Comparison of ENCODE assay signal across 1 cellular context in genomic region chr12:116880817-116881324, GRCh38.
A peak's percentile ranks its signal among the peaks of the same experiment; 100 is the strongest.
TF ChIP-seq lines count a peak whose summit lies in the region.

No MANE protein-coding gene starts in this region.

TF ChIP-seq in K562, 482 proteins besides CTCF, POLR2A, EP300 and RAD21 (continued from another document):
- peak; percentile 86 for TF ChIP-seq CTBP1 (IDR thresholded peaks at IDR 0.05; ENCODE audit: borderline replicate concordance)
- no peak for TF ChIP-seq CHD4 (IDR thresholded peaks at IDR 0.05; ENCODE audit: insufficient read depth, insufficient replicate concordance, low read depth, low read length, poor library complexity, severe bottlenecking)
- peak; percentile 54 for TF ChIP-seq RBFOX2 (IDR thresholded peaks at IDR 0.05; ENCODE audit: low read depth, low read length)
- TF ChIP-seq MAX (CRISPR knock-in tag; IDR thresholded peaks at IDR 0.05): no peak
- peak; percentile 48 to 88 for TF ChIP-seq E2F6 (IDR thresholded peaks at IDR 0.05; ENCODE audit: borderline replicate concordance in 1 of 2, extremely low read depth in 1 of 2, insufficient read depth in 1 of 2, insufficient read length in 1 of 2, low read depth in 1 of 2, low read length in 1 of 2, poor library complexity in 1 of 2, severe bottlenecking in 1 of 2)
- TF ChIP-seq L3MBTL2 (IDR thresholded peaks at IDR 0.05): 0 out of 2 replicates have a peak, but pooled peaks have one; percentile 33
